In genomic region chr3:130997291-130997690, GRCh38 we compare ENCODE assay signal across 31 cellular contexts. TPM values are rescaled to one million over a fixed set of nuclear protein-coding genes. Genes with fewer than 3 reads are reported as not detected.
DNase-seq lines count a peak whose midpoint lies in the region; ATAC-seq, FAIRE-seq and TF ChIP-seq lines count a peak whose summit lies in the region.
"Had no signal": no experiment of that assay in that cellular context is flagged by ENCODE, and none has a peak within 500 bp of the region (broad histone marks: within the 10 kb centered on the region; RNA-seq: fewer than 3 reads in every experiment).

No MANE protein-coding gene starts in this region.

- H3K4me3 ChIP-seq in NB4 (ENCODE audit: low read depth, low read length) (no peak overlapping the region), K562 (no peak overlapping the region), skeletal muscle cell (ENCODE audit: low read depth, low read length) (no peak overlapping the region), dorsolateral prefrontal cortex (no peak overlapping the region), endodermal cell (ENCODE audit: low read length) (no peak overlapping the region)
- H3K4me3 ChIP-seq: Peyer's patch, SJSA1, spleen had no signal

- no peak overlapping the region for H3K4me2 ChIP-seq in K562 (ENCODE audit: insufficient read depth, low read length)

- H3K27me3 ChIP-seq in K562 (ENCODE audit: control insufficient read depth in 2 of 2, insufficient read depth in 2 of 2, low read length in 2 of 2) (no peaks in the 10 kb centered on the region), dorsolateral prefrontal cortex (no peaks in the 10 kb centered on the region), endodermal cell (ENCODE audit: control insufficient read depth, insufficient read depth, low read length, poor library complexity, severe bottlenecking) (no peaks in the 10 kb centered on the region)
- H3K27me3 ChIP-seq: Peyer's patch, SJSA1, spleen had no signal

- H2AFZ ChIP-seq in K562 (ENCODE audit: low read depth, low read length), result no peak overlapping the region

- H3K79me2 ChIP-seq in K562 (ENCODE audit: control insufficient read depth, insufficient read depth, low read length), result no peaks in the 10 kb centered on the region

- H3K9ac ChIP-seq in K562 (ENCODE audit: insufficient read depth in 1 of 2, low read depth in 2 of 2, low read length in 2 of 2), result no peak overlapping the region
- H3K9ac ChIP-seq in endodermal cell (ENCODE audit: extremely low read depth, low read length, poor library complexity, severe bottlenecking), result no peak overlapping the region

- no peak for ATAC-seq in K562
- ATAC-seq: activated CD8-positive, alpha-beta memory T cell treated with anti-CD3 and anti-CD28 coated beads, Interleukin-2, amount 10 ng/mL, durations not matched to agents 7 days and 5 days; esophagus mucosa; T-helper 17 cell had no signal

- H3K36me3 ChIP-seq in K562 (ENCODE audit: control insufficient read depth, insufficient read depth, low read length) (peaks cover 46% of the 10 kb centered on the region), endodermal cell (ENCODE audit: control insufficient read depth, insufficient read depth, low read length) (peaks cover 76% of the 10 kb centered on the region)

- peak; percentile 49 for DNase-seq in SIG-M5 treated with dmso at 0.1 percent for 504 hours (lab: John Stamatoyannopoulos, UW; ENCODE audit: unreplicated experiment)
- DNase-seq in SIG-M5 (lab: John Stamatoyannopoulos, UW), result no peak
- peak; percentile 70 for DNase-seq in NB4 (ENCODE audit: low read depth)
- no peak for DNase-seq in K562 (ENCODE audit: extremely low read depth in 1 of 4, low spot score in 3 of 4)
- DNase-seq in skeletal muscle cell (ENCODE audit: low read depth), result peak; percentile 23
- DNase-seq in dorsolateral prefrontal cortex, result no peak
- no peak for DNase-seq in endodermal cell
- DNase-seq in activated naive CD4-positive, alpha-beta T cell (lab: John Stamatoyannopoulos, UW), result no peak
- DNase-seq: activated CD4-positive, alpha-beta T cell treated with anti-CD3 and anti-CD28 coated beads, Interleukin-2, amount 10 ng/mL, durations not matched to agents 7 days and 5 days; activated CD8-positive, alpha-beta memory T cell treated with anti-CD3 and anti-CD28 coated beads, Interleukin-2, amount 10 ng/mL, durations not matched to agents 7 days and 5 days; COR-L47; DMS79 treated with DMSO at 0.1 percent for 48 hours; effector CD8-positive, alpha-beta T cell; H7; NCI-H1092 treated with DMSO at 0.1 percent for 48 hours; NCI-H2029; NCI-H226; Peyer's patch; spleen; stimulated activated CD4-positive, alpha-beta T cell treated with anti-CD3 and anti-CD28 coated beads, Interleukin-4, amount 100 ng/mL, for 24 hours; stimulated activated naive CD4-positive, alpha-beta T cell treated with Interleukin-2 at 50 U/mL for 16 hours; T-helper 17 cell had no signal

- no TSS peak for BruUV-seq in K562 (replicated peaks; lab: Mats Ljungman, UMichigan)

- TF ChIP-seq RAD21 in K562 (CRISPR knock-in tag; conservative IDR thresholded peaks at IDR 0.05 in 1 of 2, IDR thresholded peaks at IDR 0.05 in 1 of 2), result no peak

- no peak for TF ChIP-seq EP300 in K562 (IDR thresholded peaks at IDR 0.05; ENCODE audit: low read length)

- no peak overlapping the region for H3K27ac Mint-ChIP-seq in endodermal cell
- H3K27ac Mint-ChIP-seq: activated CD4-positive, alpha-beta T cell treated with anti-CD3 and anti-CD28 coated beads, Interleukin-2, amount 10 ng/mL, durations not matched to agents 7 days and 5 days; activated CD8-positive, alpha-beta memory T cell treated with anti-CD3 and anti-CD28 coated beads, Interleukin-2, amount 10 ng/mL, durations not matched to agents 7 days and 5 days; activated naive CD8-positive, alpha-beta T cell; activated T-helper 1 cell treated with anti-CD3 and anti-CD28 coated beads, Interleukin-12 subunit alpha, Interleukin-12 subunit beta, Interleukin-2, Interleukin-4 antibody, amounts not matched to agents 30 ng/mL and 10 ng/mL and 1 ng/mL, durations not matched to agents 14 hours and 24 hours and 36 hours; B cell; T-helper 17 cell had no signal

- TF ChIP-seq CTCF in NB4 (IDR thresholded peaks at IDR 0.05; ENCODE audit: low read depth, low read length) (no peak), K562 (IDR thresholded peaks at IDR 0.05 in 2 of 3, conservative IDR thresholded peaks at IDR 0.05 in 1 of 3; ENCODE audit: insufficient read depth in 2 of 3, low read depth in 1 of 3, low read length in 3 of 3) (no peak), dorsolateral prefrontal cortex (IDR thresholded peaks at IDR 0.05 in 54 of 56, conservative IDR thresholded peaks at IDR 0.05 in 2 of 56; ENCODE audit: low read depth in 1 of 56, partially characterized antibody in 56 of 56) (no peak), endodermal cell (conservative IDR thresholded peaks at IDR 0.05) (no peak)

- POLR2A ChIA-PET in K562 (lab: Yijun Ruan, JAX), result interaction anchor here (1.4 kb wide), 1 partner anchor 17 kb away, joined by 5 read pairs; no protein-coding TSS in a partner anchor

- no peaks in the 10 kb centered on the region for H3K9me3 Mint-ChIP-seq in endodermal cell
- H3K9me3 Mint-ChIP-seq: activated CD4-positive, alpha-beta T cell treated with anti-CD3 and anti-CD28 coated beads, Interleukin-2, amount 10 ng/mL, durations not matched to agents 7 days and 5 days; activated T-helper 1 cell treated with anti-CD3 and anti-CD28 coated beads, Interleukin-12 subunit alpha, Interleukin-12 subunit beta, Interleukin-2, Interleukin-4 antibody, amounts not matched to agents 30 ng/mL and 10 ng/mL and 1 ng/mL, durations not matched to agents 14 hours and 24 hours and 36 hours had no signal

- no peak for FAIRE-seq in K562 (lab: Jason Lieb, UNC)
- FAIRE-seq: GM12892, GM19239 had no signal

- TF ChIP-seq POLR2A in NB4 (IDR thresholded peaks at IDR 0.05; ENCODE audit: extremely low read depth, insufficient read length), result no peak
- no peak for TF ChIP-seq POLR2A in K562 (conservative IDR thresholded peaks at IDR 0.05)

- no peak overlapping the region for H3K4me3 Mint-ChIP-seq in endodermal cell
- H3K4me3 Mint-ChIP-seq: activated CD4-positive, alpha-beta T cell treated with anti-CD3 and anti-CD28 coated beads, Interleukin-2, amount 10 ng/mL, durations not matched to agents 7 days and 5 days; activated CD8-positive, alpha-beta memory T cell treated with anti-CD3 and anti-CD28 coated beads, Interleukin-2, amount 10 ng/mL, durations not matched to agents 7 days and 5 days; activated naive CD8-positive, alpha-beta T cell; activated T-helper 1 cell treated with anti-CD3 and anti-CD28 coated beads, Interleukin-12 subunit alpha, Interleukin-12 subunit beta, Interleukin-2, Interleukin-4 antibody, amounts not matched to agents 30 ng/mL and 10 ng/mL and 1 ng/mL, durations not matched to agents 14 hours and 24 hours and 36 hours; B cell; T-helper 17 cell had no signal

- 86% methylated on average over 7 of the region's 7 CpGs for WGBS in K562 (ENCODE audit: insufficient coverage, low coverage, missing lambda C conversion rate)
- WGBS in endodermal cell (ENCODE audit: insufficient coverage in 1 of 2, insufficient read length in 1 of 2), 2 experiments, result 97 to 100% methylated on average over 3 to 7 of the region's 7 CpGs

- in situ Hi-C loops in K562 (cut with MboI), result no loop called here

- peaks cover 30% of the 10 kb centered on the region for H3K36me3 Mint-ChIP-seq in endodermal cell (ENCODE audit: low read depth)

- no peaks in the 10 kb centered on the region for H3K9me1 ChIP-seq in K562 (ENCODE audit: control insufficient read depth, insufficient read depth, low read length)

- intact Hi-C loops in K562 (cut with micrococcal nuclease) (no loop called here), dorsolateral prefrontal cortex (cut with DNase I) (no loop called here)

- CTCF ChIA-PET in K562 (lab: Yijun Ruan, JAX; ENCODE audit: low intra/inter-chr PET ratio), result no interaction called here

- no peaks in the 10 kb centered on the region for H3K9me3 ChIP-seq in K562 (replicated peaks; ENCODE audit: control insufficient read depth, insufficient read depth, low read depth, low read length)
- H3K9me3 ChIP-seq in endodermal cell (ENCODE audit: control insufficient read depth, low read length), result no peaks in the 10 kb centered on the region
- H3K9me3 ChIP-seq: Peyer's patch, SJSA1, spleen had no signal

- H3K27me3 Mint-ChIP-seq in endodermal cell (ENCODE audit: insufficient read depth), result no peaks in the 10 kb centered on the region
- H3K27me3 Mint-ChIP-seq: activated CD4-positive, alpha-beta T cell treated with anti-CD3 and anti-CD28 coated beads, Interleukin-2, amount 10 ng/mL, durations not matched to agents 7 days and 5 days; activated CD8-positive, alpha-beta memory T cell treated with anti-CD3 and anti-CD28 coated beads, Interleukin-2, amount 10 ng/mL, durations not matched to agents 7 days and 5 days; activated naive CD8-positive, alpha-beta T cell; B cell; T-helper 17 cell had no signal

- no peaks in the 10 kb centered on the region for H3K4me1 Mint-ChIP-seq in endodermal cell
- H3K4me1 Mint-ChIP-seq: activated CD8-positive, alpha-beta memory T cell treated with anti-CD3 and anti-CD28 coated beads, Interleukin-2, amount 10 ng/mL, durations not matched to agents 7 days and 5 days; B cell; T-helper 17 cell had no signal

- H3K4me1 ChIP-seq in K562 (replicated peaks in 1 of 2; ENCODE audit: control insufficient read depth in 2 of 2, insufficient read depth in 2 of 2, low read length in 2 of 2) (no peaks in the 10 kb centered on the region), endodermal cell (ENCODE audit: control insufficient read depth, insufficient read depth, low read length) (no peaks in the 10 kb centered on the region)
- H3K4me1 ChIP-seq: Peyer's patch, SJSA1, spleen had no signal

- H4K20me1 ChIP-seq in K562 (replicated peaks; ENCODE audit: control insufficient read depth, insufficient read depth, low read length), result no peaks in the 10 kb centered on the region

- no peak overlapping the region for H3K27ac ChIP-seq in K562 (ENCODE audit: extremely low read depth, low read depth, low read length)
- H3K27ac ChIP-seq in dorsolateral prefrontal cortex, result no peak overlapping the region
- no peak overlapping the region for H3K27ac ChIP-seq in endodermal cell (ENCODE audit: low read depth, low read length)
- H3K27ac ChIP-seq: 22Rv1, Peyer's patch, SJSA1, VCaP had no signal

RNA-seq across cellular contexts. Expression of gene ASTE1, which starts 29.3 kb away (rescaled TPM):
- total RNA-seq in K562 (2011; cell fraction: chromatin; rRNA removed; ENCODE audit: low replicate concordance), result 8.1 and 17.6 TPM in 2 replicates
- total RNA-seq in K562 (2011; cell fraction: nucleolus; rRNA removed), result 6.7 and 7.2 TPM in 2 replicates
- 8.9 and 9.9 TPM in 2 replicates for total RNA-seq in K562 (2011; cell fraction: nucleoplasm; rRNA removed)
- total RNA-seq in K562 (2014; rRNA removed) (3.6 and 4.4 TPM in 2 replicates), K562 (2014; rRNA removed; fragmentation: Illumina TruSeq; extraction: Trizol) (6.7 and 6.9 TPM in 2 replicates), K562 (2015; rRNA removed; fragmentation: Illumina TruSeq; extraction: Trizol) (7.3 and 8.6 TPM in 2 replicates), K562 (2021) (4.7 and 5.4 TPM in 2 replicates), dorsolateral prefrontal cortex (10 to 100 TPM in 16 of 120 experiments, 1 to 10 TPM in 104; 3.8 to 19.0 (median 8.2) TPM), endodermal cell (1 to 10 TPM in 1 of 2 donors, not detected in 1; 6.7 TPM)
- polyA plus RNA-seq in K562 (2011; rRNA removed) (7.0 and 10.1 TPM in 2 replicates), K562 (2014; fragmentation: Illumina TruSeq; extraction: Trizol) (4.7 and 6.6 TPM in 2 replicates), K562 (2014; fragmentation: Nextera tagmentation; extraction: Ambion mirVana) (10 to 100 TPM; 10.1 to 12.1 TPM), K562 (2014; rRNA removed) (3.5 and 5.4 TPM in 2 replicates)
- 4.5 and 4.7 TPM in 2 replicates for polyA plus RNA-seq in K562 (2011; cell fraction: cytosol; rRNA removed)
- polyA plus RNA-seq in K562 (2011; cell fraction: nucleus; rRNA removed), result 5.4 and 6.3 TPM in 2 replicates
- 4.1 and 5.0 TPM in 2 replicates for polyA plus RNA-seq in K562 (2012)
- 14.7 and 15.4 TPM in 2 replicates for polyA minus RNA-seq in K562 (2011; rRNA and poly(A)+ RNA removed)
- 3.2 and 3.9 TPM in 2 replicates for polyA minus RNA-seq in K562 (2011; cell fraction: cytosol; rRNA and poly(A)+ RNA removed)
- 11.7 and 22.1 TPM in 2 replicates for polyA minus RNA-seq in K562 (2011; cell fraction: nucleus; rRNA and poly(A)+ RNA removed)
- 9.3 TPM for polyA plus RNA-seq in endodermal cell (2013, experiment 1 of 2)
- 7.3 TPM for polyA plus RNA-seq in endodermal cell (2013, experiment 2 of 2)

RNA-seq across cellular contexts. Expression of gene NEK11, which starts 29.4 kb away (rescaled TPM):
- 1.3 and 3.1 TPM in 2 replicates for total RNA-seq in K562 (2011; cell fraction: chromatin; rRNA removed; ENCODE audit: low replicate concordance)
- total RNA-seq in K562 (2011; cell fraction: nucleolus; rRNA removed), result 0.67 and 1.1 TPM in 2 replicates
- total RNA-seq in K562 (2011; cell fraction: nucleoplasm; rRNA removed), result 2.6 and 4.4 TPM in 2 replicates
- total RNA-seq in K562 (2014; rRNA removed) (0.69 and 1.0 TPM in 2 replicates), K562 (2014; rRNA removed; fragmentation: Illumina TruSeq; extraction: Trizol) (0.87 and 0.99 TPM in 2 replicates), K562 (2015; rRNA removed; fragmentation: Illumina TruSeq; extraction: Trizol) (1.3 and 1.5 TPM in 2 replicates), K562 (2021) (1.1 and 1.2 TPM in 2 replicates), dorsolateral prefrontal cortex (10 to 100 TPM; 16.6 to 35.3 (median 22.2) TPM), endodermal cell (1 to 10 TPM in 1 of 2 donors, under 1 TPM in 1; 0.20 to 6.0 TPM)
- polyA plus RNA-seq in K562 (2011; rRNA removed) (0.68 and 0.99 TPM in 2 replicates), K562 (2014; fragmentation: Illumina TruSeq; extraction: Trizol) (0.62 and 0.85 TPM in 2 replicates), K562 (2014; fragmentation: Nextera tagmentation; extraction: Ambion mirVana) (under 1 TPM; 0.28 to 0.63 TPM), K562 (2014; rRNA removed) (0.59 and 1.2 TPM in 2 replicates)
- polyA plus RNA-seq in K562 (2011; cell fraction: cytosol; rRNA removed), result 0.21 and 0.25 TPM in 2 replicates
- 0.74 TPM in 2 replicates for polyA plus RNA-seq in K562 (2011; cell fraction: nucleus; rRNA removed)
- polyA plus RNA-seq in K562 (2012), result 0.78 and 1.0 TPM in 2 replicates
- 0.84 and 2.2 TPM in 2 replicates for polyA minus RNA-seq in K562 (2011; rRNA and poly(A)+ RNA removed)
- not detected in 2 replicates for polyA minus RNA-seq in K562 (2011; cell fraction: cytosol; rRNA and poly(A)+ RNA removed)
- 1.00 and 1.8 TPM in 2 replicates for polyA minus RNA-seq in K562 (2011; cell fraction: nucleus; rRNA and poly(A)+ RNA removed)
- 2.0 TPM for polyA plus RNA-seq in endodermal cell (2013, experiment 1 of 2)
- polyA plus RNA-seq in endodermal cell (2013, experiment 2 of 2), result 3.0 TPM

Comparison
In these comparisons a context has a peak if more than half of its experiments do, and no peak if none do; other contexts are left out.
1. DNase-seq: peak in SIG-M5 treated with dmso at 0.1 percent for 504 hours (single experiment), NB4 (single experiment) and skeletal muscle cell (single experiment); none in SIG-M5 (single experiment), K562 (0 of 4), dorsolateral prefrontal cortex (0 of 10), endodermal cell (single experiment) and activated naive CD4-positive, alpha-beta T cell (0 of 4).